In genomic region chr7:19455508-19456132, GRCh38 we compare ENCODE assay signal across 26 cellular contexts.
"Had no signal": no experiment of that assay in that cellular context is flagged by ENCODE, and none has a peak within 500 bp of the region (broad histone marks: within the 10 kb centered on the region; RNA-seq: fewer than 3 reads in every experiment).

No MANE protein-coding gene starts in this region.

- H3K4me3 ChIP-seq: esophagus muscularis mucosa, left ventricle myocardium inferior, lung, mucosa of descending colon, ovary, prostate gland, smooth muscle cell, suprapubic skin, tibial artery, upper lobe of right lung had no signal

- H3K27ac Mint-ChIP-seq: activated naive CD8-positive, alpha-beta T cell; brain; nephron had no signal

- H3K36me3 ChIP-seq: esophagus muscularis mucosa, left ventricle myocardium inferior, neutrophil, ovary, prostate gland, suprapubic skin, tibial artery, upper lobe of right lung had no signal

- H3K4me1 Mint-ChIP-seq: brain, nephron had no signal

- H3K36me3 Mint-ChIP-seq: activated naive CD8-positive, alpha-beta T cell; brain had no signal

- H3K27me3 ChIP-seq: esophagus muscularis mucosa, neutrophil, ovary, suprapubic skin, tibial artery, upper lobe of right lung had no signal

- DNase-seq: activated CD4-positive, alpha-beta T cell treated with anti-CD3 and anti-CD28 coated beads for 48 hours; activated CD4-positive, alpha-beta T cell treated with anti-CD3 and anti-CD28 coated beads, Interleukin-2, amount 50 U/mL, for 48 hours; activated CD8-positive, alpha-beta memory T cell treated with anti-CD3 and anti-CD28 coated beads for 24 hours; activated effector memory CD4-positive, alpha-beta T cell treated with Interleukin-2 at 50 U/mL for 16 hours; activated naive CD4-positive, alpha-beta T cell treated with Interleukin-2 at 50 U/mL for 16 hours; anterior cingulate cortex; cortex of kidney; foreskin melanocyte; left ventricle myocardium inferior; mucosa of descending colon; ovary; retina; stimulated activated CD4-positive, alpha-beta T cell treated with anti-CD3 and anti-CD28 coated beads, Interleukin-15, amount 100 ng/mL, for 24 hours; stimulated activated CD4-positive, alpha-beta T cell treated with anti-CD3 and anti-CD28 coated beads, Interleukin-2, amount 100 ng/mL, for 24 hours; stimulated activated naive CD4-positive, alpha-beta T cell; tibial artery; upper lobe of right lung had no signal

- H3K27me3 Mint-ChIP-seq: activated naive CD8-positive, alpha-beta T cell; brain had no signal

- H3K27ac ChIP-seq: esophagus muscularis mucosa, left ventricle myocardium inferior, neutrophil, ovary, prostate gland, suprapubic skin, tibial artery, upper lobe of right lung had no signal

- H3K9me3 ChIP-seq: esophagus muscularis mucosa, neutrophil, ovary, prostate gland, suprapubic skin, upper lobe of right lung had no signal

- H3K4me3 Mint-ChIP-seq: activated naive CD8-positive, alpha-beta T cell; brain; nephron had no signal

- H3K4me1 ChIP-seq: esophagus muscularis mucosa, left ventricle myocardium inferior, prostate gland, suprapubic skin, tibial artery, upper lobe of right lung had no signal
